In the genomic region with DNA sequence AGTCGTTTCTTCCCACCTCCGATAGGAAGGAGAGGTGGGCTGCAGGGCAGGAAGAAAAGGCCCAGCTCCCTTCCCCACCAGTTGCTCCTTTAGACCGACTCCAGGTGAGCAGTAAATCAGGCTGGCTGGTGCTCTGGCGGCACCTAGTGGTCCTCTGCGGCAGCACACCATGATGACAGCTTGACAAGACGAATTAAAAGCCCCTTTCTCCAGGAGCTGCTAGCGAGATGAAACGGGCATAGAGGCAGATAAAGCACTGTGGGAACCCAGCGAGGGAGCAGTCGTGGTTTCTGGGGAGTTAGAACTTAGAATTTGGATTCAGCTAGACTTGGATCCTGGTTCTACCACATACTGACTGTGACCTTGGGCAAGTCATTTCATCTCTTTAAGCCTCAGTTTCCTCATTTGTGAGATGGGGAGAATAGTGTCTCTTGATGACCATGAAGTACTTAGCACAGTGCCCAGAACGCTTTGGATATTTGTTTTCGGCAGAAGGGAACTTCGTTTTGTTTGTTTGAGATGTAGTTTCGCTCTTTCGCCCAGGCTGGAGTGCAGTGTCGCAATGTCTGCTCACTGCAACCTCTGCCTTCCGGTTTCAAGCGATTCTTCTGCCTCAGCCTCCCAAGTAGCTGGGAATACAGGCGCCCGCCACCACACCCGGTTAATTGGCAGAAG, we compare ENCODE assay signal across 1 cellular context.
A peak's percentile ranks its signal among the peaks of the same experiment; 100 is the strongest.
TF ChIP-seq lines count a peak whose summit lies in the region.

No MANE protein-coding gene starts in this region.

TF ChIP-seq in SK-N-SH, 30 proteins besides CTCF, POLR2A, EP300 and RAD21 (continued from another document):
- TF ChIP-seq SMC3 (IDR thresholded peaks at IDR 0.05; ENCODE audit: low read depth, low read length) (peak; percentile 96), GATA2 (CRISPR knock-in tag; IDR thresholded peaks at IDR 0.05) (no peak), RFX5 (IDR thresholded peaks at IDR 0.05; ENCODE audit: low read length) (no peak), ELF1 (IDR thresholded peaks at IDR 0.05) (no peak)
- TF ChIP-seq, protein P1, sequence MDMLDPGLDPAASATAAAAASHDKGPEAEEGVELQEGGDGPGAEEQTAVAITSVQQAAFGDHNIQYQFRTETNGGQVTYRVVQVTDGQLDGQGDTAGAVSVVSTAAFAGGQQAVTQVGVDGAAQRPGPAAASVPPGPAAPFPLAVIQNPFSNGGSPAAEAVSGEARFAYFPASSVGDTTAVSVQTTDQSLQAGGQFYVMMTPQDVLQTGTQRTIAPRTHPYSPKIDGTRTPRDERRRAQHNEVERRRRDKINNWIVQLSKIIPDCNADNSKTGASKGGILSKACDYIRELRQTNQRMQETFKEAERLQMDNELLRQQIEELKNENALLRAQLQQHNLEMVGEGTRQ (IDR thresholded peaks at IDR 0.05; ENCODE audit: borderline replicate concordance, low read depth, low read length): no peak
- TF ChIP-seq, protein P2, sequence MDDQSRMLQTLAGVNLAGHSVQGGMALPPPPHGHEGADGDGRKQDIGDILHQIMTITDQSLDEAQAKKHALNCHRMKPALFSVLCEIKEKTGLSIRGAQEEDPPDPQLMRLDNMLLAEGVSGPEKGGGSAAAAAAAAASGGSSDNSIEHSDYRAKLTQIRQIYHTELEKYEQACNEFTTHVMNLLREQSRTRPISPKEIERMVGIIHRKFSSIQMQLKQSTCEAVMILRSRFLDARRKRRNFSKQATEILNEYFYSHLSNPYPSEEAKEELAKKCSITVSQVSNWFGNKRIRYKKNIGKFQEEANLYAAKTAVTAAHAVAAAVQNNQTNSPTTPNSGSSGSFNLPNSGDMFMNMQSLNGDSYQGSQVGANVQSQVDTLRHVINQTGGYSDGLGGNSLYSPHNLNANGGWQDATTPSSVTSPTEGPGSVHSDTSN (IDR thresholded peaks at IDR 0.05): peak; percentile 39
